9 cellular contexts compared by ENCODE assay signal in the genomic region with DNA sequence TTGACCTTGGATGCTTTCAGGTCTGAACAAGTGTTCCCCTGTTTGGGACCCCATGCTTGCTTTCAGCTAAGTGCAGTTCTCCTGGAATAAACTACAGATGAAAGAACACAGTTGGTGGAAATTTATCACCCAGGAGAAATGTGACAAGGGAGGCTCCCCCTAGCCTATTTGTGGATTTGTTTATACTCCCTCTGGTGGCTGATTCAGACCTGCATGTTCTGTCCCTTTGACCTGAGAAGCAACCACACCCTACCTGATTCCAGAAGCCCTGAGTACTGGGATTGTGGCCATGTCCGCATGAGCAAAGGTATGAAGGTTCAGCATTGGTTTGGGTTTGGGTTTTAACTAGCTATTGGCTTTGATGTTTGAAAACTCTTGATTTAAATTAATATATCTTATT.
DNase-seq lines count a peak whose midpoint lies in the region; ATAC-seq and TF ChIP-seq lines count a peak whose summit lies in the region.
"Had no signal": no experiment of that assay in that cellular context is flagged by ENCODE, and none has a peak within 500 bp of the region (broad histone marks: within the 10 kb centered on the region; RNA-seq: fewer than 3 reads in every experiment).

No MANE protein-coding gene starts in this region.

- H3K4me1 ChIP-seq in hepatocyte (ENCODE audit: insufficient read depth) = peaks cover 9% of the 10 kb centered on the region
- H3K4me1 ChIP-seq in upper lobe of right lung = no peaks in the 10 kb centered on the region
- H3K4me1 ChIP-seq: SJSA1 had no signal

- no peaks in the 10 kb centered on the region for H3K36me3 ChIP-seq in hepatocyte (replicated peaks; ENCODE audit: insufficient read depth, low read depth)
- no peaks in the 10 kb centered on the region for H3K36me3 ChIP-seq in upper lobe of right lung
- H3K36me3 ChIP-seq: SJSA1 had no signal

- intact Hi-C loops in upper lobe of right lung (cut with DNase I) = no loop called here
- intact Hi-C loops in lower leg skin (cut with DNase I; ENCODE audit: low total_unique reads) = no loop called here

- ATAC-seq in SK-N-SH treated with all-trans-retinoic acid at 6 μM for 48 hours (peak; percentile 51; the same call in 1 of the 3 replicates), upper lobe of right lung (peak; percentile 76), GM19463 (IDR thresholded peaks at IDR 0.05; ENCODE audit: unreplicated experiment) (no peak), GM18517 (IDR thresholded peaks at IDR 0.05; ENCODE audit: unreplicated experiment) (no peak)

- H3K9me2 ChIP-seq in hepatocyte (replicated peaks; ENCODE audit: insufficient read depth) = no peaks in the 10 kb centered on the region

- no peak overlapping the region for H3K4me3 ChIP-seq in hepatocyte
- H3K4me3 ChIP-seq in upper lobe of right lung = no peak overlapping the region
- H3K4me3 ChIP-seq in lower leg skin (ENCODE audit: low read depth, poor library complexity, severe bottlenecking) = no peak overlapping the region
- H3K4me3 ChIP-seq: SJSA1 had no signal

- no peak overlapping the region for H2AFZ ChIP-seq in hepatocyte

- WGBS in hepatocyte (ENCODE audit: low lambda C conversion rate, missing lambda C conversion rate) = 82% methylated on average over 1 of the region's 1 CpG
- 53 to 62% methylated on average over 1 of the region's 1 CpG for WGBS in lower leg skin, 2 donors

- no peaks in the 10 kb centered on the region for H3K9me3 ChIP-seq in hepatocyte (ENCODE audit: low read depth)
- no peaks in the 10 kb centered on the region for H3K9me3 ChIP-seq in upper lobe of right lung
- H3K9me3 ChIP-seq: SJSA1 had no signal

- H3K27me3 ChIP-seq in hepatocyte (no peaks in the 10 kb centered on the region), upper lobe of right lung (no peaks in the 10 kb centered on the region)
- H3K27me3 ChIP-seq: SJSA1 had no signal

- no peak for TF ChIP-seq POLR2A in lower leg skin (IDR thresholded peaks at IDR 0.05)

- no peaks in the 10 kb centered on the region for H3K79me2 ChIP-seq in hepatocyte

- no peaks in the 10 kb centered on the region for H4K20me1 ChIP-seq in hepatocyte (ENCODE audit: insufficient read depth, poor library complexity, severe bottlenecking)

- H3K4me2 ChIP-seq in hepatocyte = no peak overlapping the region

- H3K27ac ChIP-seq in hepatocyte (no peak overlapping the region), upper lobe of right lung (no peak overlapping the region)
- H3K27ac ChIP-seq: SJSA1 had no signal

- DNase-seq in GM03348 (ENCODE audit: low spot score) = peak; percentile 2
- peak; percentile 68 for DNase-seq in hepatocyte (ENCODE audit: low spot score)
- no peak for DNase-seq in upper lobe of right lung
- no peak for DNase-seq in lower leg skin (ENCODE audit: low spot score in 2 of 2)

- TF ChIP-seq CTCF in LNCAP (IDR thresholded peaks at IDR 0.05) (peak; percentile 56), hepatocyte (IDR thresholded peaks at IDR 0.05; ENCODE audit: poor library complexity) (peak; percentile 42), upper lobe of right lung (IDR thresholded peaks at IDR 0.05) (peak; percentile 46), lower leg skin (IDR thresholded peaks at IDR 0.05) (no peak)

TF ChIP-seq in SK-N-SH treated with all-trans-retinoic acid at 6 μM for 48 hours, 23 proteins besides CTCF, POLR2A, EP300 and RAD21:
- TF ChIP-seq PPARA (CRISPR knock-in tag; IDR thresholded peaks at IDR 0.05; ENCODE audit: borderline replicate concordance) = no peak
- TF ChIP-seq ARNTL (CRISPR knock-in tag; IDR thresholded peaks at IDR 0.05; ENCODE audit: borderline replicate concordance, low read depth) = no peak
- TF ChIP-seq RARB (CRISPR knock-in tag; IDR thresholded peaks at IDR 0.05) = no peak
- TF ChIP-seq SNAI2 (CRISPR knock-in tag; IDR thresholded peaks at IDR 0.05) = no peak
- TF ChIP-seq, protein P1, sequence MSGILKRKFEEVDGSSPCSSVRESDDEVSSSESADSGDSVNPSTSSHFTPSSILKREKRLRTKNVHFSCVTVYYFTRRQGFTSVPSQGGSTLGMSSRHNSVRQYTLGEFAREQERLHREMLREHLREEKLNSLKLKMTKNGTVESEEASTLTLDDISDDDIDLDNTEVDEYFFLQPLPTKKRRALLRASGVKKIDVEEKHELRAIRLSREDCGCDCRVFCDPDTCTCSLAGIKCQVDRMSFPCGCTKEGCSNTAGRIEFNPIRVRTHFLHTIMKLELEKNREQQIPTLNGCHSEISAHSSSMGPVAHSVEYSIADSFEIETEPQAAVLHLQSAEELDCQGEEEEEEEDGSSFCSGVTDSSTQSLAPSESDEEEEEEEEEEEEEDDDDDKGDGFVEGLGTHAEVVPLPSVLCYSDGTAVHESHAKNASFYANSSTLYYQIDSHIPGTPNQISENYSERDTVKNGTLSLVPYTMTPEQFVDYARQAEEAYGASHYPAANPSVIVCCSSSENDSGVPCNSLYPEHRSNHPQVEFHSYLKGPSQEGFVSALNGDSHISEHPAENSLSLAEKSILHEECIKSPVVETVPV (CRISPR knock-in tag; IDR thresholded peaks at IDR 0.05) = no peak
- no peak for TF ChIP-seq ZFP3 (CRISPR knock-in tag; IDR thresholded peaks at IDR 0.05)

Comparison
In these comparisons a context has a peak if more than half of its experiments do, and no peak if none do; other contexts are left out.
1. DNase-seq: peak in GM03348 (single experiment) and hepatocyte (single experiment); none in upper lobe of right lung (single experiment) and lower leg skin (0 of 2).
2. CTCF ChIP-seq: peak in LNCAP (single experiment), hepatocyte (single experiment) and upper lobe of right lung (single experiment); none in lower leg skin (0 of 3).
3. ATAC-seq: peak in SK-N-SH treated with all-trans-retinoic acid at 6 μM for 48 hours (single experiment) and upper lobe of right lung (single experiment); none in GM19463 (single experiment) and GM18517 (single experiment).